Comparison of ENCODE assay signal across 8 cellular contexts in genomic region chr11:11155962-11156815, GRCh38.
DNase-seq lines count a peak whose midpoint lies in the region; ATAC-seq and TF ChIP-seq lines count a peak whose summit lies in the region.

No MANE protein-coding gene starts in this region.

- intact Hi-C loops in esophagus muscularis mucosa (cut with DNase I) = no loop called here

- H3K36me3 ChIP-seq in HAP-1 (replicated peaks) = no peaks in the 10 kb centered on the region
- no peaks in the 10 kb centered on the region for H3K36me3 ChIP-seq in esophagus muscularis mucosa

- no peak overlapping the region for H3K27ac ChIP-seq in esophagus muscularis mucosa (replicated peaks in 1 of 4)

- TF ChIP-seq POLR2A in esophagus muscularis mucosa (IDR thresholded peaks at IDR 0.05; ENCODE audit: low read depth) = no peak

- ATAC-seq in HG03354 (IDR thresholded peaks at IDR 0.05; ENCODE audit: poor library complexity, severe bottlenecking, unreplicated experiment) (no peak), HG03139 (IDR thresholded peaks at IDR 0.05; ENCODE audit: unreplicated experiment) (no peak)

- TF ChIP-seq CTCF in AG09309 (IDR thresholded peaks at IDR 0.05; ENCODE audit: control insufficient read depth, insufficient read depth, low read depth, low read length, missing control alignments) (peak; percentile 52), esophagus muscularis mucosa (IDR thresholded peaks at IDR 0.05) (peak in 1 of 3 experiments; percentile 29)

- DNase-seq in AG09309 (ENCODE audit: low read depth) (no peak), HAP-1 (ENCODE audit: low spot score in 2 of 2) (peak; percentile 11 to 73), esophagus muscularis mucosa (ENCODE audit: extremely low spot score) (peak; percentile 89), SIG-M5 (lab: John Stamatoyannopoulos, UW) (no peak)
- DNase-seq in activated CD4-positive, alpha-beta T cell treated with anti-CD3 and anti-CD28 coated beads, Interleukin-2, amount 50 U/mL, for 4 hours = peak; percentile 41 to 46
- DNase-seq in stimulated activated CD4-positive, alpha-beta T cell treated with anti-CD3 and anti-CD28 coated beads, TNF-alpha, amount 100 ng/mL, for 1 hour (ENCODE audit: low read depth in 3 of 3, low spot score in 1 of 3) = peak in 2 of 3 donors; percentile 27 to 43

- TF ChIP-seq EP300 in esophagus muscularis mucosa (IDR thresholded peaks at IDR 0.05) = no peak

- H3K4me3 ChIP-seq in AG09309 (ENCODE audit: control insufficient read depth, low read depth, low read length) = no peak overlapping the region
- no peak overlapping the region for H3K4me3 ChIP-seq in HAP-1
- no peak overlapping the region for H3K4me3 ChIP-seq in esophagus muscularis mucosa

- H3K4me1 ChIP-seq in HAP-1 (no peaks in the 10 kb centered on the region), esophagus muscularis mucosa (no peaks in the 10 kb centered on the region)

- H3K27me3 ChIP-seq in HAP-1 (ENCODE audit: low read depth) (no peaks in the 10 kb centered on the region), esophagus muscularis mucosa (no peaks in the 10 kb centered on the region)

- no peaks in the 10 kb centered on the region; the same call in 1 of the 2 replicates for H3K9me3 ChIP-seq in HAP-1
- H3K9me3 ChIP-seq in esophagus muscularis mucosa = no peaks in the 10 kb centered on the region

- 75% methylated on average over 28 of the region's 33 CpGs for WGBS in esophagus muscularis mucosa

- in situ Hi-C loops in HAP-1 (cut with MboI; ENCODE audit: low sequenced_read_pairs) = no loop called here

Comparison
In these comparisons a context has a peak if more than half of its experiments do, and no peak if none do; other contexts are left out.
1. DNase-seq: peak in HAP-1 (2 of 2), activated CD4-positive, alpha-beta T cell treated with anti-CD3 and anti-CD28 coated beads, Interleukin-2, amount 50 U/mL, for 4 hours (2 of 2), esophagus muscularis mucosa (single experiment) and stimulated activated CD4-positive, alpha-beta T cell treated with anti-CD3 and anti-CD28 coated beads, TNF-alpha, amount 100 ng/mL, for 1 hour (2 of 3); none in AG09309 (single experiment) and SIG-M5 (single experiment).